Comparison of ENCODE assay signal across 10 cellular contexts in genomic region chr2:112793449-112793978, GRCh38. TPM values are rescaled to one million over a fixed set of nuclear protein-coding genes. Genes with fewer than 3 reads are reported as not detected.
DNase-seq lines count a peak whose midpoint lies in the region; ATAC-seq and TF ChIP-seq lines count a peak whose summit lies in the region.
"Had no signal": no experiment of that assay in that cellular context is flagged by ENCODE, and none has a peak within 500 bp of the region (broad histone marks: within the 10 kb centered on the region; RNA-seq: fewer than 3 reads in every experiment).

No MANE protein-coding gene starts in this region.

- no peaks in the 10 kb centered on the region for H3K36me3 Mint-ChIP-seq in Caco-2 (ENCODE audit: insufficient read depth, unreplicated experiment)
- no peaks in the 10 kb centered on the region for H3K36me3 Mint-ChIP-seq in activated T-helper 17 cell treated with anti-CD3 and anti-CD28 coated beads, Interleukin-2, amount 50 U/mL, for 72 hours (ENCODE audit: low read depth)
- no peaks in the 10 kb centered on the region for H3K36me3 Mint-ChIP-seq in CD4-positive, alpha-beta memory T cell

- H3K36me3 ChIP-seq in Caco-2 (ENCODE audit: control insufficient read depth, insufficient read depth, low read length) (no peaks in the 10 kb centered on the region), Karpas-422 (ENCODE audit: insufficient read depth, low read length) (no peaks in the 10 kb centered on the region), lower lobe of right lung (no peaks in the 10 kb centered on the region)
- H3K36me3 ChIP-seq in CD4-positive, alpha-beta memory T cell (ENCODE audit: insufficient read depth, low read length) = no peaks in the 10 kb centered on the region

- H3K27ac Mint-ChIP-seq in Caco-2 (ENCODE audit: unreplicated experiment) = peak overlapping the region; percentile 64
- H3K27ac Mint-ChIP-seq in activated T-helper 17 cell treated with anti-CD3 and anti-CD28 coated beads, Interleukin-2, amount 50 U/mL, for 72 hours = peak overlapping the region; percentile 88
- H3K27ac Mint-ChIP-seq in CD4-positive, alpha-beta memory T cell = no peak overlapping the region

- no peaks in the 10 kb centered on the region for H4K20me1 ChIP-seq in Karpas-422 (ENCODE audit: insufficient read depth, low read depth, low read length)

- H3K27ac ChIP-seq in Karpas-422 (ENCODE audit: low read length) = no peak overlapping the region; the same call in 1 of the 2 replicates
- peak overlapping the region; percentile 38 for H3K27ac ChIP-seq in lower lobe of right lung
- H3K27ac ChIP-seq in CD4-positive, alpha-beta memory T cell (ENCODE audit: low read depth, low read length) = no peak overlapping the region
- H3K27ac ChIP-seq: VCaP had no signal

- no peak overlapping the region for H3K4me3 Mint-ChIP-seq in Caco-2 (ENCODE audit: unreplicated experiment)
- H3K4me3 Mint-ChIP-seq in activated T-helper 17 cell treated with anti-CD3 and anti-CD28 coated beads, Interleukin-2, amount 50 U/mL, for 72 hours = peak overlapping the region; percentile 58
- H3K4me3 Mint-ChIP-seq in CD4-positive, alpha-beta memory T cell = no peak overlapping the region

- H3K27me3 ChIP-seq in Caco-2 (replicated peaks; ENCODE audit: control insufficient read depth, insufficient read depth, low read length) (no peaks in the 10 kb centered on the region), Karpas-422 (ENCODE audit: low read length) (no peaks in the 10 kb centered on the region), lower lobe of right lung (ENCODE audit: low read depth) (no peaks in the 10 kb centered on the region)
- no peaks in the 10 kb centered on the region for H3K27me3 ChIP-seq in CD4-positive, alpha-beta memory T cell (ENCODE audit: insufficient read depth, low read length)

- no peaks in the 10 kb centered on the region for H3K9me2 ChIP-seq in Karpas-422 (replicated peaks; ENCODE audit: insufficient read depth, low read length)

- H3K4me1 ChIP-seq in Caco-2 = peaks cover 31% of the 10 kb centered on the region
- H3K4me1 ChIP-seq in Karpas-422 (ENCODE audit: low read length) = peaks cover 10% of the 10 kb centered on the region
- peaks cover 15% of the 10 kb centered on the region for H3K4me1 ChIP-seq in lower lobe of right lung
- H3K4me1 ChIP-seq in CD4-positive, alpha-beta memory T cell (ENCODE audit: insufficient read depth, low read length) = no peaks in the 10 kb centered on the region

- H3K9ac ChIP-seq in Karpas-422 (ENCODE audit: low read length) = no peak overlapping the region

- peaks cover 28% of the 10 kb centered on the region for H3K9me3 Mint-ChIP-seq in Caco-2 (ENCODE audit: unreplicated experiment)
- peaks cover 9% of the 10 kb centered on the region for H3K9me3 Mint-ChIP-seq in activated T-helper 17 cell treated with anti-CD3 and anti-CD28 coated beads, Interleukin-2, amount 50 U/mL, for 72 hours
- peaks cover 0 to 4% (median 0%) of the 10 kb centered on the region in 8 donors for H3K9me3 Mint-ChIP-seq in CD4-positive, alpha-beta memory T cell

- peak; percentile 78 for ATAC-seq in activated T-helper 17 cell treated with anti-CD3 and anti-CD28 coated beads, Interleukin-2, amount 50 U/mL, for 72 hours (replicated peaks)
- ATAC-seq in lower lobe of right lung (peak; percentile 54 to 68), GM21723 (IDR thresholded peaks at IDR 0.05; ENCODE audit: unreplicated experiment) (no peak), GM18858 (IDR thresholded peaks at IDR 0.05; ENCODE audit: unreplicated experiment) (no peak)

- no peaks in the 10 kb centered on the region for H3K9me3 ChIP-seq in Caco-2
- H3K9me3 ChIP-seq in Karpas-422 (ENCODE audit: low read length) = no peaks in the 10 kb centered on the region
- H3K9me3 ChIP-seq in lower lobe of right lung = no peaks in the 10 kb centered on the region
- no peaks in the 10 kb centered on the region for H3K9me3 ChIP-seq in CD4-positive, alpha-beta memory T cell (ENCODE audit: control insufficient read depth in 1 of 2, low read length in 2 of 2)

- intact Hi-C loops in Caco-2 (cut with micrococcal nuclease; ENCODE audit: unreplicated experiment) (no loop called here), lower lobe of right lung (cut with DNase I) (no loop called here)
- intact Hi-C loops in CD4-positive, alpha-beta memory T cell (cut with micrococcal nuclease) = no loop called here

- CTCF ChIA-PET in Caco-2 (lab: Charles Lee) = no interaction called here
- CTCF ChIA-PET in CD4-positive, alpha-beta memory T cell (lab: Charles Lee; ENCODE audit: partially characterized antibody) = no interaction called here

- DNase-seq in Caco-2 = no peak
- no peak for DNase-seq in Karpas-422
- no peak for DNase-seq in lower lobe of right lung
- no peak for DNase-seq in CD4-positive, alpha-beta memory T cell
- DNase-seq in HPDE6-E6E7 (ENCODE audit: extremely low spot score) = no peak

- no peaks in the 10 kb centered on the region for H3K27me3 Mint-ChIP-seq in Caco-2 (ENCODE audit: insufficient read depth, unreplicated experiment)
- H3K27me3 Mint-ChIP-seq in activated T-helper 17 cell treated with anti-CD3 and anti-CD28 coated beads, Interleukin-2, amount 50 U/mL, for 72 hours = peaks cover 5% of the 10 kb centered on the region
- H3K27me3 Mint-ChIP-seq in CD4-positive, alpha-beta memory T cell = peaks cover 1% of the 10 kb centered on the region in 2 donors

- H3K4me3 ChIP-seq in Caco-2 (ENCODE audit: low read depth, low read length) = no peak overlapping the region
- H3K4me3 ChIP-seq in Karpas-422 (ENCODE audit: low read length) = no peak overlapping the region
- no peak overlapping the region for H3K4me3 ChIP-seq in lower lobe of right lung
- no peak overlapping the region for H3K4me3 ChIP-seq in CD4-positive, alpha-beta memory T cell (ENCODE audit: low read length in 2 of 2)

- TF ChIP-seq CTCF in Caco-2 (IDR thresholded peaks at IDR 0.05; ENCODE audit: insufficient read depth in 1 of 2, low read depth in 1 of 2, low read length in 1 of 2, severe bottlenecking in 1 of 2, unreplicated experiment in 1 of 2) (no peak), lower lobe of right lung (IDR thresholded peaks at IDR 0.05) (no peak)

- 0 out of 2 replicates have a peak overlapping the region, but pooled peaks have one; percentile 5 for H2AFZ ChIP-seq in Karpas-422 (ENCODE audit: low read length)

- H3K4me2 ChIP-seq in Karpas-422 (ENCODE audit: low read depth, low read length, poor library complexity, severe bottlenecking) = peak overlapping the region; percentile 25

- BruUV-seq in Caco-2 (replicated peaks; lab: Mats Ljungman, UMichigan) = no TSS peak

- no peaks in the 10 kb centered on the region for H3K79me2 ChIP-seq in Karpas-422 (ENCODE audit: low read length)

- POLR2A ChIA-PET in Caco-2 (lab: Charles Lee) = no interaction called here
- POLR2A ChIA-PET in CD4-positive, alpha-beta memory T cell (lab: Charles Lee; ENCODE audit: partially characterized antibody) = no interaction called here

- H3K4me1 Mint-ChIP-seq in Caco-2 (ENCODE audit: low read depth, unreplicated experiment) = peaks cover 32% of the 10 kb centered on the region
- H3K4me1 Mint-ChIP-seq in activated T-helper 17 cell treated with anti-CD3 and anti-CD28 coated beads, Interleukin-2, amount 50 U/mL, for 72 hours = peaks cover 28% of the 10 kb centered on the region
- peaks cover 0 to 4% (median 4%) of the 10 kb centered on the region in 4 donors for H3K4me1 Mint-ChIP-seq in CD4-positive, alpha-beta memory T cell

RNA-seq across cellular contexts. Expression of gene IL1A, which starts 9.2 kb away (rescaled TPM):
- total RNA-seq in Caco-2 (2022) (not detected in 2 replicates), lower lobe of right lung (2.1 TPM)
- total RNA-seq in Karpas-422 (2014; rRNA removed; shearing (Covaris generic); ENCODE audit: low replicate concordance) = 0.15 TPM in 1 of 2 replicates, not detected in the other
- 10 to 100 TPM in 1 of 2 donors, 1 to 10 TPM in 1; 4.3 to 27.1 TPM for total RNA-seq in activated T-helper 17 cell treated with anti-CD3 and anti-CD28 coated beads, Interleukin-2, amount 50 U/mL, for 72 hours
- under 1 TPM in 1 of 2 experiments, not detected in 1; 0.15 TPM for total RNA-seq in CD4-positive, alpha-beta memory T cell
- polyA plus RNA-seq in CD4-positive, alpha-beta memory T cell = not detected
- total RNA-seq: skeletal muscle tissue had no signal

RNA-seq across cellular contexts. Expression of gene CKAP2L, which starts 29.1 kb away (rescaled TPM):
- total RNA-seq in Caco-2 (2022) (20.7 and 23.6 TPM in 2 replicates), lower lobe of right lung (1.3 TPM)
- 8.9 and 17.0 TPM in 2 replicates for total RNA-seq in Karpas-422 (2014; rRNA removed; shearing (Covaris generic); ENCODE audit: low replicate concordance)
- total RNA-seq in activated T-helper 17 cell treated with anti-CD3 and anti-CD28 coated beads, Interleukin-2, amount 50 U/mL, for 72 hours = 10 to 100 TPM; 31.4 to 35.8 TPM
- under 1 TPM in 1 of 2 experiments, not detected in 1; 0.06 TPM for total RNA-seq in CD4-positive, alpha-beta memory T cell
- polyA plus RNA-seq in CD4-positive, alpha-beta memory T cell = under 1 TPM in 1 of 2 donors, not detected in 1; 0.21 TPM

RNA-seq across cellular contexts. Expression of gene IL1B, which starts 43.1 kb away (rescaled TPM):
- total RNA-seq in Caco-2 (2022) = 0.18 TPM in 1 of 2 replicates, not detected in the other
- not detected in 2 replicates for total RNA-seq in Karpas-422 (2014; rRNA removed; shearing (Covaris generic); ENCODE audit: low replicate concordance)
- total RNA-seq in activated T-helper 17 cell treated with anti-CD3 and anti-CD28 coated beads, Interleukin-2, amount 50 U/mL, for 72 hours = under 1 TPM in 1 of 2 donors, not detected in 1; 0.40 TPM
- 17.5 TPM for total RNA-seq in lower lobe of right lung
- total RNA-seq in CD4-positive, alpha-beta memory T cell = 1 to 10 TPM in 1 of 2 experiments, under 1 TPM in 1; 0.81 to 1.3 TPM
- polyA plus RNA-seq in CD4-positive, alpha-beta memory T cell = not detected

Comparison
In these comparisons a context has a peak if more than half of its experiments do, and no peak if none do; other contexts are left out.
1. H3K27ac Mint-ChIP-seq: peak in Caco-2 (single experiment) and activated T-helper 17 cell treated with anti-CD3 and anti-CD28 coated beads, Interleukin-2, amount 50 U/mL, for 72 hours (single experiment); none in CD4-positive, alpha-beta memory T cell (0 of 7).
2. ATAC-seq: peak in activated T-helper 17 cell treated with anti-CD3 and anti-CD28 coated beads, Interleukin-2, amount 50 U/mL, for 72 hours (single experiment) and lower lobe of right lung (2 of 2); none in GM21723 (single experiment) and GM18858 (single experiment).